In the genomic region with DNA sequence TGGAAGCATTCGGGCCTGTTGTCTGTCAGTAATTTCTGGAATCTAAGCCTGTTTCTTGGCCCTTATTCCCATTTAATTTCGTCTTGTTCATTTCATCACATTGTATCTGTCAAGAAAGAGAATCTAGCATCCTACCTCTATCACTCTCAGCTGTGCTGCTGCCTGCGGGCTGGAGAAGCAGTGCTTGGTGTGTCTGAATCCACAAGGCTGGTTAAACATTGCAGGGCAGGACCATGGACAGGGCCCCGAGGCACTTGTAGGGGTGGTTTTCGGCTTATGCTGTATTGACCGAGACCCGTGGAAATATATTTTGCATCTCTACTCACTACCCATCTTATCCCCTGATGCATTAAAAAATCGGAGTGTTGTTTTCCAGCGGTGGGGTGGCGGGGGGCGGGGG, we compare ENCODE assay signal across 8 cellular contexts. TPM values are rescaled to one million over a fixed set of nuclear protein-coding genes. Genes with fewer than 3 reads are reported as not detected.
DNase-seq lines count a peak whose midpoint lies in the region; TF ChIP-seq lines count a peak whose summit lies in the region.

No MANE protein-coding gene starts in this region.

- TF ChIP-seq CTCF in AG04449 (IDR thresholded peaks at IDR 0.05; ENCODE audit: insufficient read depth, low read length, missing control alignments) = no peak

- H3K4me3 ChIP-seq in AG04449 (ENCODE audit: low read depth, low read length) = no peak overlapping the region

- intact Hi-C loops in posterior vena cava (cut with DNase I) = no loop called here

- POLR2A ChIA-PET in AG04449 (lab: Yijun Ruan, JAX) = no interaction called here

- CTCF ChIA-PET in AG04449 (lab: Yijun Ruan, JAX) = no interaction called here

- DNase-seq in AG04449 (ENCODE audit: low read depth, low spot score) (peak; percentile 16), HuH-7.5 (ENCODE audit: low spot score) (peak; percentile 69), globus pallidus (ENCODE audit: low spot score) (peak; percentile 81), posterior vena cava (ENCODE audit: low spot score) (peak; percentile 90), NCI-H1417 treated with DMSO at 0.1 percent for 48 hours (lab: John Stamatoyannopoulos, UW) (no peak), NCI-H1417 (lab: John Stamatoyannopoulos, UW) (no peak)
- DNase-seq in activated CD8-positive, alpha-beta memory T cell treated with anti-CD3 and anti-CD28 coated beads, Interleukin-2, amount 50 U/mL, for 48 hours = peak; percentile 73
- DNase-seq in stimulated activated naive CD4-positive, alpha-beta T cell treated with Interleukin-2 at 50 U/mL for 16 hours (lab: John Stamatoyannopoulos, UW) = no peak

RNA-seq across cellular contexts. Expression of gene RAB11FIP4, which starts 3.1 kb away (rescaled TPM):
- total RNA-seq in posterior vena cava = 1 to 10 TPM in 1 of 2 donors, under 1 TPM in 1; 0.83 to 1.0 TPM

Comparison
In these comparisons a context has a peak if more than half of its experiments do, and no peak if none do; other contexts are left out.
1. DNase-seq: peak in AG04449 (single experiment), HuH-7.5 (single experiment), activated CD8-positive, alpha-beta memory T cell treated with anti-CD3 and anti-CD28 coated beads, Interleukin-2, amount 50 U/mL, for 48 hours (single experiment), globus pallidus (single experiment) and posterior vena cava (single experiment); none in stimulated activated naive CD4-positive, alpha-beta T cell treated with Interleukin-2 at 50 U/mL for 16 hours (single experiment), NCI-H1417 treated with DMSO at 0.1 percent for 48 hours (single experiment) and NCI-H1417 (0 of 3).